Comparison of ENCODE assay signal across 1 cellular context in the genomic region with DNA sequence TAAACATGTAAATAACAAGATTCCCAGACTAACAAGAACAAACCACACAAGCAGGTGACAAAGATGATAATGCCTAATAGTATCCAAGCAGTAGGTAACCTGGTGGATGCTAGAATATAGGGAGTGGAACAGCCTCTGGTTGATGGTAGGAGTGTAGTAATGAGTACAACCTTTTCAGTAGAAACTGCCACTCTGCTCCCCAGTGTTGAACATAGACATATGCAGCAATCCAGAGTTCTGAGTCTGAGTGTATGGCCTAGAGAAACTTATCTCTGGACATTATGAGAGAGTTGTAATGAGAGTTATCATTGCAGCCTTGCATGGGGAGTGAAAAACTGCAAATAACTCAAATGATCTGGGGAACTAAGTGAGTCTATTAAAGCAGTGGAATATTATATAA.
TF ChIP-seq lines count a peak whose summit lies in the region.

No MANE protein-coding gene starts in this region.

TF ChIP-seq in IMR-90, 13 proteins besides CTCF, POLR2A, EP300 and RAD21 (continued from another document):
- TF ChIP-seq, protein P1, sequence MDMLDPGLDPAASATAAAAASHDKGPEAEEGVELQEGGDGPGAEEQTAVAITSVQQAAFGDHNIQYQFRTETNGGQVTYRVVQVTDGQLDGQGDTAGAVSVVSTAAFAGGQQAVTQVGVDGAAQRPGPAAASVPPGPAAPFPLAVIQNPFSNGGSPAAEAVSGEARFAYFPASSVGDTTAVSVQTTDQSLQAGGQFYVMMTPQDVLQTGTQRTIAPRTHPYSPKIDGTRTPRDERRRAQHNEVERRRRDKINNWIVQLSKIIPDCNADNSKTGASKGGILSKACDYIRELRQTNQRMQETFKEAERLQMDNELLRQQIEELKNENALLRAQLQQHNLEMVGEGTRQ (IDR thresholded peaks at IDR 0.05; ENCODE audit: low read depth, low read length), result no peak
- no peak for TF ChIP-seq NFE2L2 (IDR thresholded peaks at IDR 0.05; ENCODE audit: low read depth, low read length)
